1 cellular context compared by ENCODE assay signal in genomic region chr11:66188580-66188979, GRCh38.
TF ChIP-seq lines count a peak whose summit lies in the region.

No MANE protein-coding gene starts in this region.

TF ChIP-seq in HCT116, 20 proteins besides CTCF, POLR2A, EP300 and RAD21 (continued from another document):
- TF ChIP-seq ZNF274 (IDR thresholded peaks at IDR 0.05; ENCODE audit: low read depth, low read length) (no peak), POLR2AphosphoS5 (IDR thresholded peaks at IDR 0.05; ENCODE audit: low read depth, low read length) (no peak), JUND (IDR thresholded peaks at IDR 0.05) (peak; percentile 22; the same call in 1 of the 2 replicates)
